ENCODE assay signal across 31 cellular contexts in genomic region chrX:38639730-38640129, GRCh38.
"Had no signal": no experiment of that assay in that cellular context is flagged by ENCODE, and none has a peak within 500 bp of the region (broad histone marks: within the 10 kb centered on the region; RNA-seq: fewer than 3 reads in every experiment).

No MANE protein-coding gene starts in this region.

- H3K36me3 ChIP-seq: neutrophil, spleen, stomach, thoracic aorta, thyroid gland, tibial nerve, upper lobe of left lung, vagina had no signal

- H2AFZ ChIP-seq: parathyroid adenoma had no signal

- H3K4me1 Mint-ChIP-seq: neural crest cell; stimulated activated naive B cell treated with anti-CD40 and anti-IgM and Interleukin-4, amounts not matched to agents 10 μg/mL and 1 μg/mL and 100 μg/mL, for 72 hours had no signal

- H3K27ac ChIP-seq: neutrophil, parathyroid adenoma, psoas muscle, skin epidermis, stomach, thoracic aorta, thyroid gland, tibial nerve, upper lobe of left lung, vagina had no signal

- H3K4me3 Mint-ChIP-seq: naive thymus-derived CD8-positive, alpha-beta T cell; natural killer cell treated with Interleukin-12 subunit alpha and Interleukin-12 subunit beta and Interleukin-15 and Interleukin-18, amount 100 ng/mL, for 72 hours; nephron progenitor cell; neural crest cell; stimulated activated naive B cell treated with anti-CD40 and anti-IgM and Interleukin-4, amounts not matched to agents 10 μg/mL and 1 μg/mL and 100 μg/mL, for 72 hours; stimulated activated naive CD8-positive, alpha-beta T cell treated with anti-CD3 and anti-CD28 coated beads, Interleukin-15, Interleukin-2, amounts not matched to agents 100 ng/mL and 50 ng/mL, for 24 hours had no signal

- H3K27me3 Mint-ChIP-seq: progenitor cell of endocrine pancreas; stimulated activated naive CD8-positive, alpha-beta T cell treated with anti-CD3 and anti-CD28 coated beads, Interleukin-15, Interleukin-2, amounts not matched to agents 100 ng/mL and 50 ng/mL, for 24 hours had no signal

- H3K9me3 Mint-ChIP-seq: natural killer cell treated with Interleukin-12 subunit alpha and Interleukin-12 subunit beta and Interleukin-15 and Interleukin-18, amount 100 ng/mL, for 72 hours; stimulated activated naive B cell treated with anti-CD40 and anti-IgM and Interleukin-4, amounts not matched to agents 10 μg/mL and 1 μg/mL and 100 μg/mL, for 72 hours; stimulated activated naive CD8-positive, alpha-beta T cell treated with anti-CD3 and anti-CD28 coated beads, Interleukin-15, Interleukin-2, amounts not matched to agents 100 ng/mL and 50 ng/mL, for 24 hours had no signal

- H3K36me3 Mint-ChIP-seq: naive thymus-derived CD8-positive, alpha-beta T cell; natural killer cell treated with Interleukin-12 subunit alpha and Interleukin-12 subunit beta and Interleukin-15 and Interleukin-18, amount 100 ng/mL, for 72 hours; stimulated activated naive B cell treated with anti-CD40 and anti-IgM and Interleukin-4, amounts not matched to agents 10 μg/mL and 1 μg/mL and 100 μg/mL, for 72 hours had no signal

- H3K79me2 ChIP-seq: parathyroid adenoma had no signal

- H3K27me3 ChIP-seq: neutrophil, stomach, thyroid gland, upper lobe of left lung, vagina had no signal

- DNase-seq: naive thymus-derived CD8-positive, alpha-beta T cell; nephron progenitor cell; nucleus accumbens; posterior cingulate gyrus; psoas muscle; right cardiac atrium; spleen; stimulated activated CD4-positive, alpha-beta T cell treated with anti-CD3 and anti-CD28 coated beads, Interleukin-12 subunit alpha, Interleukin-12 subunit beta, amount 100 ng/mL, for 4 hours; stimulated activated CD4-positive, alpha-beta T cell treated with anti-CD3 and anti-CD28 coated beads, Interleukin-1b, Interleukin-23, amount 100 ng/mL, for 48 hours; stimulated activated CD4-positive, alpha-beta T cell treated with anti-CD3 and anti-CD28 coated beads, Interleukin-4, amount 100 ng/mL, for 1 hour; stimulated activated CD4-positive, alpha-beta T cell treated with anti-CD3 and anti-CD28 coated beads, Interleukin-4, amount 100 ng/mL, for 4 hours; stimulated activated CD8-positive, alpha-beta memory T cell treated with anti-CD3 and anti-CD28 coated beads, Interleukin-4, amount 100 ng/mL, for 48 hours; stimulated activated naive B cell treated with anti-CD40 and anti-IgM and Interleukin-4, amounts not matched to agents 10 μg/mL and 1 μg/mL and 100 μg/mL, for 72 hours; stimulated activated naive CD4-positive, alpha-beta T cell treated with Interleukin-2 at 50 U/mL for 16 hours; stomach; thyroid gland; trophoblast cell; upper lobe of left lung had no signal

- H3K4me2 ChIP-seq: smooth muscle cell had no signal

- H3K4me3 ChIP-seq: psoas muscle, skin epidermis, smooth muscle cell, spleen, stomach, thoracic aorta, thyroid gland, tibial nerve, upper lobe of left lung, vagina had no signal

- H3K27ac Mint-ChIP-seq: naive thymus-derived CD8-positive, alpha-beta T cell; natural killer cell treated with Interleukin-12 subunit alpha and Interleukin-12 subunit beta and Interleukin-15 and Interleukin-18, amount 100 ng/mL, for 72 hours; nephron progenitor cell; progenitor cell of endocrine pancreas; stimulated activated naive B cell treated with anti-CD40 and anti-IgM and Interleukin-4, amounts not matched to agents 10 μg/mL and 1 μg/mL and 100 μg/mL, for 72 hours; stimulated activated naive CD8-positive, alpha-beta T cell treated with anti-CD3 and anti-CD28 coated beads, Interleukin-15, Interleukin-2, amounts not matched to agents 100 ng/mL and 50 ng/mL, for 24 hours had no signal

- FAIRE-seq: urothelium cell line had no signal

- H3K9ac ChIP-seq: parathyroid adenoma had no signal

- H3K4me1 ChIP-seq: stomach, thyroid gland, tibial nerve, upper lobe of left lung, vagina had no signal

- ATAC-seq: naive thymus-derived CD8-positive, alpha-beta T cell; natural killer cell treated with Interleukin-12 subunit alpha and Interleukin-12 subunit beta and Interleukin-15 and Interleukin-18, amount 100 ng/mL, for 72 hours; psoas muscle; right cardiac atrium; sciatic nerve; stimulated activated naive B cell treated with anti-CD40 and anti-IgM and Interleukin-4, amounts not matched to agents 10 μg/mL and 1 μg/mL and 100 μg/mL, for 72 hours had no signal

- H3K9me3 ChIP-seq: neutrophil, psoas muscle, spleen, stomach, thoracic aorta, thyroid gland, tibial nerve, upper lobe of left lung, vagina had no signal
